17 cellular contexts compared by ENCODE assay signal in the genomic region with DNA sequence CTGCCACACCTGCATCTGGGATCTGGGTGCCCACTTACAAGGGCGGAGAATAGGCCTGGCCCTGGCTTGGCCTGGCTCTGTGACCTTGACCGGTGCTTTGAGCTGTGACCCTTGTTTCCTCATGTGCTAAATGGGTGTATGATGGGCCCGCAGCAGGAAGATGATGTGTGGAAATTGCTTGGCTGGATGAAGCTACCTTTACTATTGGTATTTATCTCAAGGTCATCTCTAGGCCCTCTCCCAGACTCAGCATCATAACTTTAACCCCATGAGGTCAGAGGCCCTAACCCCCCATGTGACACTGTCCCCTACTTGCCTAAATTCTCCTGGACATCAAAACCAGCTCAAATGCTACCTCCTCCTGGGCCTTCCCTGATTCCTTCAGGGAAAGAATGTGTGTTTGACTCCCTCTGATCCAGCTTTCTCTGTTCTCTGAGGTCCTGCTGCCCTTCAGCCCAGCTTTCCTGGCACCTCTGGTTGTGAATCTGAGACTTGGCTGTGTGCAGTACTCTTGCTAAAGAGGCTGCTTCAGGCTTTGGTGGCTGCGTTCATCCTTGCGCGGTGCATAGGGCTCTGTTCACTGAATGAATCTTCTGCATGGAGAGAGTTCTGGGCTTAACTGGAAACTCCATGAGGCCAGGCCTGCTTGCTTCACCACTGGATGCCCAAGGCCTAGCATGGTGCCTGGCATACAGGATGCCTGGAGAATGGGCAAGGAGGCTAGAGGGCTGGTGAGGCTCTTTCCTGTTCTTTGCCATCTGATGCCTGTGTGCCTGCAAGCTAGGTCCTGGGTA. TPM values are rescaled to one million over a fixed set of nuclear protein-coding genes. Genes with fewer than 3 reads are reported as not detected.
DNase-seq lines count a peak whose midpoint lies in the region; ATAC-seq and TF ChIP-seq lines count a peak whose summit lies in the region.
"Had no signal": no experiment of that assay in that cellular context is flagged by ENCODE, and none has a peak within 500 bp of the region (broad histone marks: within the 10 kb centered on the region; RNA-seq: fewer than 3 reads in every experiment).

No MANE protein-coding gene starts in this region.

- H3K27me3 ChIP-seq in cardiac muscle cell (no peaks in the 10 kb centered on the region), right atrium auricular region (no peaks in the 10 kb centered on the region), skeletal muscle tissue (ENCODE audit: control insufficient read depth in 3 of 3, insufficient read depth in 3 of 3, low read length in 3 of 3) (no peaks in the 10 kb centered on the region)
- H3K27me3 ChIP-seq: adrenal gland, vagina had no signal

- POLR2A ChIA-PET in OCI-LY7 (lab: Charles Lee), result interaction anchor here (0.7 to 3.2 kb wide), 5 partner anchors 11 to 98 kb away, joined by 3 to 39 read pairs (median 5); no protein-coding TSS in a partner anchor

- H4K20me1 ChIP-seq in OCI-LY7 (ENCODE audit: insufficient read depth, low read length), result no peaks in the 10 kb centered on the region

- H3K4me2 ChIP-seq in OCI-LY7 (ENCODE audit: low read length), result peak overlapping the region; percentile 58; the same call in 1 of the 2 replicates

- H3K27ac ChIP-seq in cardiac muscle cell (peak overlapping the region; percentile 70), OCI-LY7 (ENCODE audit: low read depth, low read length, poor library complexity, severe bottlenecking) (peak overlapping the region; percentile 89), right atrium auricular region (peak overlapping the region; percentile 6 to 35), skeletal muscle tissue (ENCODE audit: low read depth, low read length) (peak overlapping the region; percentile 11)
- H3K27ac ChIP-seq: adrenal gland, vagina had no signal

- peak overlapping the region in 1 of 3 donors; percentile 18 for H3K9ac ChIP-seq in skeletal muscle tissue (ENCODE audit: low read depth in 1 of 3, low read length in 3 of 3)

- H3K36me3 ChIP-seq in cardiac muscle cell (no peaks in the 10 kb centered on the region), OCI-LY7 (ENCODE audit: insufficient read depth, low read length) (no peaks in the 10 kb centered on the region), right atrium auricular region (no peaks in the 10 kb centered on the region), skeletal muscle tissue (ENCODE audit: control insufficient read depth in 3 of 3, insufficient read depth in 3 of 3, low read length in 3 of 3) (no peaks in the 10 kb centered on the region)
- H3K36me3 ChIP-seq: adrenal gland, vagina had no signal

- ATAC-seq in Right ventricle myocardium superior (ENCODE audit: poor library complexity), result no peak
- no peak for ATAC-seq in HG02870 (IDR thresholded peaks at IDR 0.05; ENCODE audit: unreplicated experiment)
- ATAC-seq: SK-N-SH treated with all-trans-retinoic acid at 6 μM for 48 hours had no signal

- peak overlapping the region; percentile 55; the same call in 1 of the 2 replicates for H2AFZ ChIP-seq in OCI-LY7 (ENCODE audit: low read length)

- DNase-seq in cardiac muscle cell (ENCODE audit: low read depth in 1 of 2, low spot score in 1 of 2) (no peak), Right ventricle myocardium superior (no peak), OCI-LY7 (ENCODE audit: low spot score) (no peak), right atrium auricular region (ENCODE audit: low spot score) (no peak), foreskin fibroblast (no peak)
- DNase-seq in activated effector memory CD4-positive, alpha-beta T cell treated with Interleukin-2 at 50 U/mL for 16 hours, result no peak
- DNase-seq: activated T-cell treated with anti-CD3 and anti-CD28 coated beads, Interleukin-2, amount 50 U/mL, for 4 hours; Caco-2; effector CD8-positive, alpha-beta T cell; H7; NCI-H1694 treated with DMSO at 0.1 percent for 48 hours; NCI-H226 had no signal

- H3K79me2 ChIP-seq in OCI-LY7 (ENCODE audit: insufficient read depth, low read depth, low read length), result no peaks in the 10 kb centered on the region

- TF ChIP-seq CTCF in cardiac muscle cell (IDR thresholded peaks at IDR 0.05; ENCODE audit: low read depth, low read length), result no peak
- TF ChIP-seq CTCF in OCI-LY7 (conservative IDR thresholded peaks at IDR 0.05; ENCODE audit: low read length), result no peak
- no peak for TF ChIP-seq CTCF in right atrium auricular region (IDR thresholded peaks at IDR 0.05)
- no peak for TF ChIP-seq CTCF in foreskin fibroblast (IDR thresholded peaks at IDR 0.05; ENCODE audit: low read depth, low read length)

- CTCF ChIA-PET in OCI-LY7 (lab: Charles Lee; ENCODE audit: unreplicated experiment), result no interaction called here

- BruUV-seq in OCI-LY7 (replicated peaks; lab: Mats Ljungman, UMichigan), result no TSS peak

- H3K4me3 ChIP-seq in cardiac muscle cell (no peak overlapping the region), OCI-LY7 (ENCODE audit: low read depth, low read length, poor library complexity, severe bottlenecking) (no peak overlapping the region), right atrium auricular region (no peak overlapping the region), skeletal muscle tissue (ENCODE audit: low read length in 3 of 3) (no peak overlapping the region), foreskin fibroblast (ENCODE audit: low read depth in 1 of 2, low read length in 2 of 2) (no peak overlapping the region)
- H3K4me3 ChIP-seq: adrenal gland, vagina had no signal

- peaks cover 33% of the 10 kb centered on the region for H3K4me1 ChIP-seq in cardiac muscle cell (ENCODE audit: low read depth)
- H3K4me1 ChIP-seq in OCI-LY7 (ENCODE audit: insufficient read depth, low read length, poor library complexity, severe bottlenecking), result peaks cover 60% of the 10 kb centered on the region
- peaks cover 0 to 40% of the 10 kb centered on the region in 2 donors for H3K4me1 ChIP-seq in right atrium auricular region
- peaks cover 21 to 69% (median 53%) of the 10 kb centered on the region in 3 donors for H3K4me1 ChIP-seq in skeletal muscle tissue (ENCODE audit: control insufficient read depth in 3 of 3, insufficient read depth in 3 of 3, low read length in 3 of 3)

- no peaks in the 10 kb centered on the region for H3K9me2 ChIP-seq in OCI-LY7 (ENCODE audit: insufficient read depth, low read length)

- intact Hi-C loops in Right ventricle myocardium superior (cut with DNase I) (no loop called here), OCI-LY7 (cut with micrococcal nuclease; ENCODE audit: unreplicated experiment) (no loop called here)

- no peaks in the 10 kb centered on the region for H3K9me3 ChIP-seq in cardiac muscle cell (ENCODE audit: low read depth)
- H3K9me3 ChIP-seq in OCI-LY7 (ENCODE audit: low read length), result no peaks in the 10 kb centered on the region
- no peaks in the 10 kb centered on the region for H3K9me3 ChIP-seq in right atrium auricular region
- H3K9me3 ChIP-seq in skeletal muscle tissue (ENCODE audit: control insufficient read depth in 3 of 3, low read length in 3 of 3), result no peaks in the 10 kb centered on the region
- H3K9me3 ChIP-seq: adrenal gland, Caco-2, vagina had no signal

RNA-seq across cellular contexts. Expression of gene SLC6A6, which starts 25.2 kb away (rescaled TPM):
- total RNA-seq in cardiac muscle cell, result 9.6 and 19.7 TPM in 2 replicates
- 5.4 and 11.8 TPM in 2 replicates for polyA plus RNA-seq in cardiac muscle cell
- total RNA-seq in Right ventricle myocardium superior, result 13.5 TPM
- total RNA-seq in OCI-LY7 (2014; rRNA removed; shearing (Covaris generic)), result 36.7 and 43.0 TPM in 2 replicates
- total RNA-seq in OCI-LY7 (2022), result 44.6 and 51.8 TPM in 2 replicates
- total RNA-seq in right atrium auricular region, result 10 to 100 TPM; 81.5 to 85.9 TPM
- total RNA-seq in skeletal muscle tissue, result 5.7 TPM

Comparison
In these comparisons a context has a peak if more than half of its experiments do, and no peak if none do; other contexts are left out.
1. H3K27ac ChIP-seq: peak in every context shown above with its lines; median percentile 89 in OCI-LY7; 70 in cardiac muscle cell; 20 in right atrium auricular region; 11 in skeletal muscle tissue.